In the genomic region with DNA sequence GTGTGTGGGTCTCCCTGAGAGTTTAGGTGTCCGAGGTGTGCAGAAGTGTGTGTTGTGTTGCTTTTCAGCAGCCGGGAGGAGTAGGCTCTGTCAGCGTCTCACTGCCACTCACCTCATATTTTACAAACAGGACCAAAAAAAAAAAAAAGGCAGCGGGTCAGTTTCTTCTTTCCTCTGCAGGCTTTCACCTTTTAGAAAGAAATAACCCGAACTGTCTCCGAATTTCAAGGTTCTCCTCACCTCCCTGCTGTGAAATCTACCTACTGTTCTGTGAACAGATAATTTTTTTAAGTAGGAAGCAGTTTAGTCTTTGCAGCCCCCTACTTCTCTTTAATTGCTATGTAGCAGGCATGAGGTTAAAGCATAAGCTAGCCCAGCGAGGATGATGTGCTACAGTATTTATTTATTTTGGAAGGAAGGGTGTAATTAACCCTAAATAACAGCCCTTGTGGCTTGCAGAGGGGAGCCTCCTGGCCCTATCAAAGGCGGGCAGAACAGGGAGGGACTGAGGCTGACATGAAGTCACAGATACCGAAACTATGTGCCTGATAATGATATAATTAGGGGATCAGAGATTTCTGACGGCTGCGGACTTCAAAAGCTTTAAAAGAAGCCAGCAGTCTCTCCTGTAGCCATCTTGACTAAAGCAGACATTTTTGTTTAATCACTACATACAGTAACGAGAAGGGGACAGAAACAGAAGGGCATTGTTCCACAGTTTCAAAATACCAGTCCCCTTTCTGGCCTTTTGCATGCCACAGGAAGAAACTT, we compare ENCODE assay signal across 8 cellular contexts. TPM values are rescaled to one million over a fixed set of nuclear protein-coding genes. Genes with fewer than 3 reads are reported as not detected.
A peak's percentile ranks its signal among the peaks of the same experiment; 100 is the strongest.
DNase-seq lines count a peak whose midpoint lies in the region; ATAC-seq and TF ChIP-seq lines count a peak whose summit lies in the region.

No MANE protein-coding gene starts in this region.

- H3K27ac ChIP-seq in body of pancreas (peak overlapping the region in 3 of 4 donors; percentile 63 to 68 (median 64)), liver (ENCODE audit: low read depth in 1 of 2, low read length in 2 of 2) (peak overlapping the region; percentile 55 to 76), urinary bladder (ENCODE audit: low read depth) (peak overlapping the region; percentile 87)

- H3K4me1 Mint-ChIP-seq in Caco-2 (ENCODE audit: low read depth, unreplicated experiment) = peaks cover 27% of the 10 kb centered on the region

- intact Hi-C loops in Caco-2 (cut with micrococcal nuclease; ENCODE audit: unreplicated experiment) = loop anchor here (1.0 to 5.0 kb wide), 4 partner anchors 108 to 625 kb away; no protein-coding TSS in a partner anchor
- intact Hi-C loops in body of pancreas (cut with DNase I) = loop anchor here (10.0 kb wide), 1 partner anchor 316 kb away; no protein-coding TSS in a partner anchor

- WGBS in body of pancreas, 2 donors = 32% methylated on average over 12 of the region's 12 CpGs
- WGBS in liver = 5% methylated on average over 12 of the region's 12 CpGs
- WGBS in urinary bladder = 10% methylated on average over 12 of the region's 12 CpGs

- H3K4me3 ChIP-seq in Caco-2 (ENCODE audit: low read depth, low read length) = peak overlapping the region; percentile 90
- no peak overlapping the region for H3K4me3 ChIP-seq in body of pancreas
- H3K4me3 ChIP-seq in liver (ENCODE audit: low read depth in 1 of 3, low read length in 3 of 3) = peak overlapping the region; percentile 65 to 71 (median 70)
- peak overlapping the region; percentile 99 for H3K4me3 ChIP-seq in urinary bladder (ENCODE audit: low read depth, low read length)

- H3K27me3 ChIP-seq in Caco-2 (replicated peaks; ENCODE audit: control insufficient read depth, insufficient read depth, low read length) (no peaks in the 10 kb centered on the region), body of pancreas (peaks cover 0 to 4% of the 10 kb centered on the region in 2 donors), liver (ENCODE audit: control insufficient read depth in 4 of 4, insufficient read depth in 4 of 4, low read length in 3 of 4) (no peaks in the 10 kb centered on the region)

- DNase-seq in Caco-2 (peak; percentile 51 to 67), NCI-H146 treated with DMSO at 0.1 percent for 48 hours (lab: John Stamatoyannopoulos, UW; ENCODE audit: unreplicated experiment) (peak; percentile 78), body of pancreas (peak in 1 of 4 donors; percentile 4), HPDE6-E6E7 (ENCODE audit: extremely low spot score) (no peak)
- no peak for DNase-seq in NK-92 treated with Interleukin-12 subunit alpha and Interleukin-12 subunit beta, amount 100 ng/mL, for 24 hours (lab: John Stamatoyannopoulos, UW)

- peak overlapping the region; percentile 99 for H3K4me3 Mint-ChIP-seq in Caco-2 (ENCODE audit: unreplicated experiment)

- H3K4me1 ChIP-seq in Caco-2 (peaks cover 54% of the 10 kb centered on the region), body of pancreas (peaks cover 17% of the 10 kb centered on the region), liver (ENCODE audit: control insufficient read depth in 4 of 4, insufficient read depth in 4 of 4, low read length in 3 of 4) (peaks cover 5 to 41% (median 26%) of the 10 kb centered on the region in 4 donors), urinary bladder (ENCODE audit: insufficient read depth) (no peaks in the 10 kb centered on the region)

- no peaks in the 10 kb centered on the region for H3K36me3 ChIP-seq in Caco-2 (ENCODE audit: control insufficient read depth, insufficient read depth, low read length)
- H3K36me3 ChIP-seq in body of pancreas (replicated peaks in 1 of 2; ENCODE audit: insufficient read depth in 1 of 2, low read depth in 2 of 2) = no peaks in the 10 kb centered on the region
- no peaks in the 10 kb centered on the region for H3K36me3 ChIP-seq in liver (ENCODE audit: control insufficient read depth in 4 of 4, insufficient read depth in 3 of 4, low read depth in 1 of 4, low read length in 3 of 4)
- no peaks in the 10 kb centered on the region for H3K36me3 ChIP-seq in urinary bladder (ENCODE audit: insufficient read depth)

- H3K27ac Mint-ChIP-seq in Caco-2 (ENCODE audit: unreplicated experiment) = peak overlapping the region; percentile 85

- no peak for TF ChIP-seq POLR2A in body of pancreas (IDR thresholded peaks at IDR 0.05)

- TF ChIP-seq CTCF in Caco-2 (IDR thresholded peaks at IDR 0.05; ENCODE audit: insufficient read depth in 1 of 2, low read depth in 1 of 2, low read length in 1 of 2, severe bottlenecking in 1 of 2, unreplicated experiment in 1 of 2) = no peak
- no peak for TF ChIP-seq CTCF in body of pancreas (IDR thresholded peaks at IDR 0.05)
- TF ChIP-seq CTCF in liver (IDR thresholded peaks at IDR 0.05; ENCODE audit: low read depth, low read length, missing input control) = no peak

- H3K36me3 Mint-ChIP-seq in Caco-2 (ENCODE audit: insufficient read depth, unreplicated experiment) = peaks cover 58% of the 10 kb centered on the region

- no peaks in the 10 kb centered on the region for H3K27me3 Mint-ChIP-seq in Caco-2 (ENCODE audit: insufficient read depth, unreplicated experiment)

- BruUV-seq in Caco-2 (replicated peaks; lab: Mats Ljungman, UMichigan) = TSS peak; percentile 83

- TF ChIP-seq RAD21 in liver (IDR thresholded peaks at IDR 0.05) = no peak

- POLR2A ChIA-PET in Caco-2 (lab: Charles Lee) = interaction anchor here (0.7 kb wide), 1 partner anchor 649 kb away, joined by 3 read pairs; no protein-coding TSS in a partner anchor

- H3K9ac ChIP-seq in liver (ENCODE audit: low read depth in 1 of 2, low read length in 2 of 2) = peak overlapping the region; percentile 70 to 96

- no peaks in the 10 kb centered on the region for H3K9me3 Mint-ChIP-seq in Caco-2 (ENCODE audit: unreplicated experiment)

- CTCF ChIA-PET in Caco-2 (lab: Charles Lee) = interaction anchor here (1.3 kb wide), 1 partner anchor 15 kb away, joined by 5 read pairs; no protein-coding TSS in a partner anchor

- ATAC-seq in body of pancreas = no peak
- no peak for ATAC-seq in HG03457 (IDR thresholded peaks at IDR 0.05; ENCODE audit: unreplicated experiment)

- H3K9me3 ChIP-seq in Caco-2 (no peaks in the 10 kb centered on the region), body of pancreas (no peaks in the 10 kb centered on the region), liver (ENCODE audit: control insufficient read depth in 4 of 4, low read length in 3 of 4) (no peaks in the 10 kb centered on the region)

TF ChIP-seq in liver, 16 proteins besides CTCF, POLR2A, EP300 and RAD21:
- TF ChIP-seq ATF3 (IDR thresholded peaks at IDR 0.05) = no peak
- peak; percentile 69 for TF ChIP-seq YY1 (IDR thresholded peaks at IDR 0.05)

RNA-seq across cellular contexts. Expression of gene BAMBI, which starts 1.6 kb away (rescaled TPM):
- total RNA-seq in Caco-2 (2022) = 146 and 165 TPM in 2 replicates
- total RNA-seq in body of pancreas = 10 to 100 TPM in 1 of 2 donors, 1 to 10 TPM in 1; 9.1 to 26.0 TPM
- 10 to 100 TPM in 1 of 2 donors, 1 to 10 TPM in 1; 4.6 to 10.6 TPM for total RNA-seq in liver
- 1 to 10 TPM; 4.7 to 5.6 TPM for polyA plus RNA-seq in liver
- total RNA-seq in urinary bladder = 33.7 TPM
- polyA plus RNA-seq in urinary bladder = 27.0 TPM

Comparison
In these comparisons a context has a peak if more than half of its experiments do, and no peak if none do; other contexts are left out.
1. DNase-seq: peak in Caco-2 (2 of 2) and NCI-H146 treated with DMSO at 0.1 percent for 48 hours (single experiment); none in NK-92 treated with Interleukin-12 subunit alpha and Interleukin-12 subunit beta, amount 100 ng/mL, for 24 hours (single experiment) and HPDE6-E6E7 (single experiment).
2. H3K4me3 ChIP-seq: peak in Caco-2 (single experiment), liver (3 of 3) and urinary bladder (single experiment); none in body of pancreas (0 of 2).
3. Peak in every context shown above with its lines, with median percentiles within 50 percentile points of each other: H3K27ac ChIP-seq.